18 cellular contexts compared by ENCODE assay signal in the genomic region with DNA sequence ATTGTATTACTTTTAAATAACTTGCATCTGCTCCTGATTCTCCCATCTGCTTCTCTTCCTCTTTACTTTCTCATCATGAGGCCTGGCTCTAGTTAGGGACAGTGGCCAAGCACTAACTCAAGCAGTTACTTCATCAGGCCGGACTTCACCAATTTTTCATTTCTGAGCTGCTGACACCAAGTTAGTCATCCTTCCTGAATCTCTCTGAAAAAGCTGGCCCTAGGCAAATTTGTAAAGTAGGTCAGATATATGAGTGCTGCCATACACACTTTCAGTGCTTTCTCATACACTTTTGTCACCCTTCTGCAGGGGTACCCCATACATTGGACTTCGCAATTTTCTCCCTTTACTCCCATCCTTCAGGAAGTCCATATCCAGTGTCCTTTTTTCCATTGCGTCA.
DNase-seq lines count a peak whose midpoint lies in the region; ATAC-seq and TF ChIP-seq lines count a peak whose summit lies in the region.
"Had no signal": no experiment of that assay in that cellular context is flagged by ENCODE, and none has a peak within 500 bp of the region (broad histone marks: within the 10 kb centered on the region; RNA-seq: fewer than 3 reads in every experiment).

No MANE protein-coding gene starts in this region.

- peaks cover 0 to 3% of the 10 kb centered on the region in 2 donors for H3K9me3 Mint-ChIP-seq in stimulated activated naive CD8-positive, alpha-beta T cell treated with anti-CD3 and anti-CD28 coated beads, Interleukin-15, amount 100 ng/mL, for 72 hours
- H3K9me3 Mint-ChIP-seq: stimulated activated naive CD8-positive, alpha-beta T cell treated with anti-CD3 and anti-CD28 coated beads, Interleukin-15, Interleukin-2, amounts not matched to agents 100 ng/mL and 50 ng/mL, for 24 hours had no signal

- H3K27ac Mint-ChIP-seq in stimulated activated naive CD8-positive, alpha-beta T cell treated with anti-CD3 and anti-CD28 coated beads, Interleukin-15, amount 100 ng/mL, for 72 hours: no peak overlapping the region
- H3K27ac Mint-ChIP-seq: stimulated activated naive CD8-positive, alpha-beta T cell treated with anti-CD3 and anti-CD28 coated beads, Interleukin-15, Interleukin-2, amounts not matched to agents 100 ng/mL and 50 ng/mL, for 24 hours had no signal

- H3K27me3 Mint-ChIP-seq in stimulated activated naive CD8-positive, alpha-beta T cell treated with anti-CD3 and anti-CD28 coated beads, Interleukin-15, amount 100 ng/mL, for 72 hours: no peaks in the 10 kb centered on the region
- H3K27me3 Mint-ChIP-seq: stimulated activated naive CD8-positive, alpha-beta T cell treated with anti-CD3 and anti-CD28 coated beads, Interleukin-15, Interleukin-2, amounts not matched to agents 100 ng/mL and 50 ng/mL, for 24 hours had no signal

- H3K4me1 Mint-ChIP-seq in stimulated activated naive CD8-positive, alpha-beta T cell treated with anti-CD3 and anti-CD28 coated beads, Interleukin-15, amount 100 ng/mL, for 72 hours: no peaks in the 10 kb centered on the region

- H3K4me3 ChIP-seq in BJ (ENCODE audit: low read depth, low read length) (no peak overlapping the region), astrocyte of the spinal cord (ENCODE audit: low read depth, low read length) (no peak overlapping the region)
- H3K4me3 ChIP-seq: SJSA1 had no signal

- CTCF ChIA-PET in BJ (lab: Yijun Ruan, JAX): no interaction called here

- no peak overlapping the region for H3K4me3 Mint-ChIP-seq in stimulated activated naive CD8-positive, alpha-beta T cell treated with anti-CD3 and anti-CD28 coated beads, Interleukin-15, amount 100 ng/mL, for 72 hours
- H3K4me3 Mint-ChIP-seq: stimulated activated naive CD8-positive, alpha-beta T cell treated with anti-CD3 and anti-CD28 coated beads, Interleukin-15, Interleukin-2, amounts not matched to agents 100 ng/mL and 50 ng/mL, for 24 hours had no signal

- POLR2A ChIA-PET in BJ (lab: Charles Lee): no interaction called here

- TF ChIP-seq CTCF in BJ (IDR thresholded peaks at IDR 0.05; ENCODE audit: insufficient read depth, low read depth, low read length) (no peak), astrocyte of the spinal cord (IDR thresholded peaks at IDR 0.05; ENCODE audit: low read depth, low read length) (no peak)

- in situ Hi-C loops in astrocyte of the spinal cord (cut with HindIII; ENCODE audit: low sequenced_read_pairs): no loop called here

- DNase-seq in BJ (ENCODE audit: low read depth): peak; percentile 14
- peak; percentile 19 for DNase-seq in M059J (ENCODE audit: low read depth)
- peak; percentile 52 for DNase-seq in astrocyte of the spinal cord (ENCODE audit: low read depth, low spot score)
- peak; percentile 29 to 50 for DNase-seq in lung microvascular endothelial cell (ENCODE audit: low read depth in 2 of 2)
- DNase-seq in stimulated activated naive CD8-positive, alpha-beta T cell treated with anti-CD3 and anti-CD28 coated beads, Interleukin-15, amount 100 ng/mL, for 72 hours: no peak
- DNase-seq: activated CD4-positive, alpha-beta T cell treated with anti-CD3 and anti-CD28 coated beads, Interleukin-2, amount 50 U/mL, for 48 hours; anterior cingulate cortex; BE2C; H7; Karpas-422; NCI-H187 treated with DMSO at 0.1 percent for 48 hours; NCI-H82; occipital lobe had no signal

- ATAC-seq in activated CD4-positive, CD25-positive, alpha-beta regulatory T cell treated with anti-CD3 and anti-CD28 coated beads, Interleukin-2, amount 50 U/mL, for 24 hours: no peak
- ATAC-seq in stimulated activated naive CD8-positive, alpha-beta T cell treated with anti-CD3 and anti-CD28 coated beads, Interleukin-15, amount 100 ng/mL, for 72 hours: no peak
- no peak for ATAC-seq in GM21576 (IDR thresholded peaks at IDR 0.05; ENCODE audit: unreplicated experiment)
- no peak for ATAC-seq in HG02938 (IDR thresholded peaks at IDR 0.05; ENCODE audit: unreplicated experiment)

- H3K27me3 ChIP-seq in BJ (ENCODE audit: control insufficient read depth, insufficient read depth, low read length): no peaks in the 10 kb centered on the region
- H3K27me3 ChIP-seq: BE2C had no signal

- H3K36me3 ChIP-seq in BJ (ENCODE audit: control insufficient read depth, insufficient read depth, low read length): no peaks in the 10 kb centered on the region
- H3K36me3 ChIP-seq: BE2C, SJSA1 had no signal

Comparison
In these comparisons a context has a peak if more than half of its experiments do, and no peak if none do; other contexts are left out.
1. DNase-seq: peak in BJ (single experiment), M059J (single experiment), astrocyte of the spinal cord (single experiment) and lung microvascular endothelial cell (2 of 2); none in stimulated activated naive CD8-positive, alpha-beta T cell treated with anti-CD3 and anti-CD28 coated beads, Interleukin-15, amount 100 ng/mL, for 72 hours (0 of 2).